Comparison of ENCODE assay signal across 8 cellular contexts in the genomic region with DNA sequence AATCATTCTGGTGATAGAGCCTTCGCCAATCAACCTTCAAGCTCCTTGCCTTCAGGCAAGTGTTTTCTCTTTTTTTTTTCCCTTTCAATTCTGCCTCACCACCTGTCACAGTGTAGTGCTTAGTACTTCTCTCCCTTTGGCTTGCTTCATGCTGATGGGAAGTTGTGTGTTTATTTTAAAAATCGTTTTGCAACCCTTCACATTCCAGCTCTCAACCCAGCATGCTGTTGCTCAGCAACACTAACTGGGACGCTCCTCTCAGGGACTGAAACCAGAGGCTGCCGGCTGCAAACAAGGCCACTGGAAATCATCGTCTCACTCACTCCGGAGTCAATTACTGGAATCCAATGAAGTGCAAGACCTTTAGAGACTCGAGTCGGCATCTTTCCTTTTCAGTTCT.
DNase-seq lines count a peak whose midpoint lies in the region; ATAC-seq, FAIRE-seq and TF ChIP-seq lines count a peak whose summit lies in the region.

No MANE protein-coding gene starts in this region.

- H3K36me3 ChIP-seq in astrocyte (ENCODE audit: insufficient read depth, low read length) (no peaks in the 10 kb centered on the region), kidney epithelial cell (ENCODE audit: control insufficient read depth, insufficient read depth, low read length) (no peaks in the 10 kb centered on the region), thyroid gland (no peaks in the 10 kb centered on the region)

- H3K4me1 ChIP-seq in astrocyte (ENCODE audit: insufficient read depth, low read length) = no peaks in the 10 kb centered on the region
- H3K4me1 ChIP-seq in thyroid gland = peaks cover 0 to 15% of the 10 kb centered on the region in 2 donors

- H3K9ac ChIP-seq in astrocyte (ENCODE audit: low read length) = no peak overlapping the region

- ATAC-seq in HG03565 (IDR thresholded peaks at IDR 0.05; ENCODE audit: unreplicated experiment) = no peak
- ATAC-seq in HG02588 (IDR thresholded peaks at IDR 0.05; ENCODE audit: unreplicated experiment) = no peak

- no peak overlapping the region for H3K4me3 ChIP-seq in astrocyte (ENCODE audit: insufficient read depth, low read depth, low read length)
- H3K4me3 ChIP-seq in kidney epithelial cell (ENCODE audit: low read depth, low read length) = no peak overlapping the region
- H3K4me3 ChIP-seq in thyroid gland (replicated peaks in 1 of 3) = no peak overlapping the region

- H3K4me1 Mint-ChIP-seq in astrocyte (ENCODE audit: low read depth, unreplicated experiment) = peaks cover 6% of the 10 kb centered on the region

- no peak overlapping the region for H2AFZ ChIP-seq in astrocyte (ENCODE audit: low read depth, low read length)

- intact Hi-C loops in thyroid gland (cut with DNase I) = no loop called here

- no peak for FAIRE-seq in astrocyte (lab: Jason Lieb, UNC)

- H3K9me3 ChIP-seq in astrocyte (ENCODE audit: insufficient read depth, low read depth, low read length) (no peaks in the 10 kb centered on the region), thyroid gland (no peaks in the 10 kb centered on the region)

- no peak for TF ChIP-seq POLR2A in thyroid gland (IDR thresholded peaks at IDR 0.05)
- no peak for TF ChIP-seq POLR2A in erythroblast (IDR thresholded peaks at IDR 0.05; ENCODE audit: low read length)

- H3K27me3 ChIP-seq in astrocyte (ENCODE audit: insufficient read depth, low read length) = no peaks in the 10 kb centered on the region
- no peaks in the 10 kb centered on the region for H3K27me3 ChIP-seq in kidney epithelial cell (ENCODE audit: control insufficient read depth, insufficient read depth, low read length)
- no peaks in the 10 kb centered on the region for H3K27me3 ChIP-seq in thyroid gland

- H3K79me2 ChIP-seq in astrocyte (ENCODE audit: insufficient read depth, low read length) = no peaks in the 10 kb centered on the region

- H3K9me3 Mint-ChIP-seq in astrocyte (ENCODE audit: unreplicated experiment) = no peaks in the 10 kb centered on the region

- no peaks in the 10 kb centered on the region for H3K27me3 Mint-ChIP-seq in astrocyte (ENCODE audit: low read depth, unreplicated experiment)

- no peaks in the 10 kb centered on the region for H3K36me3 Mint-ChIP-seq in astrocyte (ENCODE audit: low read depth, unreplicated experiment)

- TF ChIP-seq CTCF in astrocyte (IDR thresholded peaks at IDR 0.05; ENCODE audit: insufficient read depth, low read depth, low read length) (no peak), kidney epithelial cell (IDR thresholded peaks at IDR 0.05; ENCODE audit: insufficient read depth, low read length, poor library complexity, severe bottlenecking) (no peak), thyroid gland (IDR thresholded peaks at IDR 0.05) (no peak)

- H4K20me1 ChIP-seq in astrocyte (ENCODE audit: insufficient read depth, low read length) = no peaks in the 10 kb centered on the region

- peak overlapping the region; percentile 63 for H3K4me2 ChIP-seq in astrocyte (ENCODE audit: low read length)

- no peak overlapping the region for H3K27ac Mint-ChIP-seq in astrocyte (ENCODE audit: unreplicated experiment)

- WGBS in thyroid gland, 2 donors = 8 to 19% methylated on average over 8 of the region's 8 CpGs

- DNase-seq in NCI-H1092 treated with DMSO at 0.1 percent for 48 hours (lab: John Stamatoyannopoulos, UW) (peak; percentile 95), astrocyte (ENCODE audit: low read depth) (peak; percentile 80), kidney epithelial cell (ENCODE audit: low read depth) (peak; percentile 63), thyroid gland (peak; percentile 85 to 87), erythroblast (lab: John Stamatoyannopoulos, UW) (no peak)
- no peak for DNase-seq in activated effector memory CD4-positive, alpha-beta T cell treated with anti-CD3 and anti-CD28 coated beads, Interleukin-2, amount 50 U/mL, for 16 hours

- no peak overlapping the region for H3K4me3 Mint-ChIP-seq in astrocyte (ENCODE audit: unreplicated experiment)

- H3K27ac ChIP-seq in astrocyte (ENCODE audit: low read depth, low read length) = no peak overlapping the region
- H3K27ac ChIP-seq in thyroid gland = peak overlapping the region in 2 of 3 donors; percentile 31 to 60

Comparison
In these comparisons a context has a peak if more than half of its experiments do, and no peak if none do; other contexts are left out.
1. DNase-seq: peak in NCI-H1092 treated with DMSO at 0.1 percent for 48 hours (single experiment), astrocyte (single experiment), kidney epithelial cell (single experiment) and thyroid gland (2 of 2); none in activated effector memory CD4-positive, alpha-beta T cell treated with anti-CD3 and anti-CD28 coated beads, Interleukin-2, amount 50 U/mL, for 16 hours (single experiment) and erythroblast (0 of 2).